8 cellular contexts compared by ENCODE assay signal in the genomic region with DNA sequence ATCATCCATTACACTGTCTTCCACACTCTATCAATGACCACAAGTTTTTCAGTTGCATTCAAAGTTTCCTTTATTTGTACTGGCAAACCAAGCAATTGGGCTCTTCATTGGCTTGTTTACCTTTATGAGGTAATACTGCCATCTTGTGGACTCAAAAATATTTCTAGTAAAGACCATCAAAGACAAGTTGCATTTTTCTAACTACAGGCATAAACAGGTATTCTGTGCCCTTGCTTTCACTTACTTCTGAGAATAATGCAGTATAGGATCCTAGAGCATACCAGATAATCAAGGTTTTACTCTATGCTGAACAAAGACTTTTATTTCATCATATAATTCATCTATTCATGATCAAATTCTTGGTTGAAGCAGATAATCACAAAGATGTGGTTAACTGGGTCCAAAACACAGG.
DNase-seq lines count a peak whose midpoint lies in the region; ATAC-seq, FAIRE-seq and TF ChIP-seq lines count a peak whose summit lies in the region.

No MANE protein-coding gene starts in this region.

- H3K36me3 Mint-ChIP-seq in HFFc6 (ENCODE audit: low read depth), result no peaks in the 10 kb centered on the region

- DNase-seq in activated CD4-positive, CD25-positive, alpha-beta regulatory T cell (lab: John Stamatoyannopoulos, UW), result no peak
- DNase-seq in HFFc6 (peak; percentile 73), OCI-M1 (lab: John Stamatoyannopoulos, UW) (peak; percentile 75), endothelial cell of umbilical vein (ENCODE audit: low read depth, low spot score) (peak; percentile 50), pancreas (no peak), activated gamma-delta T cell treated with Interleukin-2 at 50 U/mL for 16 hours (no peak)

- no peaks in the 10 kb centered on the region for H3K36me3 ChIP-seq in endothelial cell of umbilical vein (ENCODE audit: control insufficient read depth in 2 of 2, extremely low read depth in 1 of 2, insufficient read depth in 2 of 2, low read length in 2 of 2)
- H3K36me3 ChIP-seq in pancreas, result no peaks in the 10 kb centered on the region

- H4K20me1 ChIP-seq in endothelial cell of umbilical vein (replicated peaks; ENCODE audit: control insufficient read depth, extremely low read depth, insufficient read depth, low read length), result no peaks in the 10 kb centered on the region

- H3K4me1 Mint-ChIP-seq in HFFc6 (ENCODE audit: low read depth), result no peaks in the 10 kb centered on the region

- no peaks in the 10 kb centered on the region for H3K4me1 ChIP-seq in endothelial cell of umbilical vein (ENCODE audit: control insufficient read depth, extremely low read depth, insufficient read depth, low read length)
- no peaks in the 10 kb centered on the region for H3K4me1 ChIP-seq in pancreas

- ATAC-seq in activated CD4-positive, CD25-positive, alpha-beta regulatory T cell treated with anti-CD3 and anti-CD28 coated beads, Interleukin-2, amount 50 U/mL, for 24 hours, result peak; percentile 35 to 53
- ATAC-seq in pancreas, result peak; percentile 48 to 82 (median 74)
- ATAC-seq in HG02623 (IDR thresholded peaks at IDR 0.05; ENCODE audit: unreplicated experiment), result no peak

- no peak overlapping the region for H2AFZ ChIP-seq in endothelial cell of umbilical vein (ENCODE audit: low read depth, low read length)

- POLR2A ChIA-PET in endothelial cell of umbilical vein (lab: Charles Lee), result no interaction called here

- no peak for TF ChIP-seq POLR2A in endothelial cell of umbilical vein (IDR thresholded peaks at IDR 0.05; ENCODE audit: low read depth, low read length)

- TF ChIP-seq CTCF in HFFc6 (IDR thresholded peaks at IDR 0.05) (peak; percentile 86), endothelial cell of umbilical vein (IDR thresholded peaks at IDR 0.05; ENCODE audit: extremely low read depth in 1 of 2, insufficient read depth in 1 of 2, low read depth in 1 of 2, low read length in 2 of 2) (peak; percentile 24), pancreas (IDR thresholded peaks at IDR 0.05) (peak; percentile 20 to 48 (median 30))

- CTCF ChIA-PET in endothelial cell of umbilical vein (lab: Charles Lee), result interaction anchor here (0.7 to 1.6 kb wide), 14 partner anchors 12 to 1987 kb away, joined by 3 to 7 read pairs (median 3); no protein-coding TSS in a partner anchor

- FAIRE-seq in endothelial cell of umbilical vein (lab: Jason Lieb, UNC) (peak; percentile 57), pancreas (lab: Jason Lieb, UNC) (no peak)

- no peak overlapping the region for H3K9ac ChIP-seq in endothelial cell of umbilical vein (replicated peaks; ENCODE audit: extremely low read depth, insufficient read depth, low read length)

- no peaks in the 10 kb centered on the region for H3K9me1 ChIP-seq in endothelial cell of umbilical vein (replicated peaks; ENCODE audit: control insufficient read depth, extremely low read depth, insufficient read depth, low read length)

- no TSS peak for BruUV-seq in endothelial cell of umbilical vein (replicated peaks; lab: Mats Ljungman, UMichigan)

- no peak overlapping the region for H3K4me3 Mint-ChIP-seq in HFFc6

- no peak overlapping the region for H3K4me3 ChIP-seq in endothelial cell of umbilical vein (replicated peaks in 1 of 3; ENCODE audit: insufficient read depth in 1 of 3, low read depth in 1 of 3, low read length in 3 of 3)
- H3K4me3 ChIP-seq in pancreas, result no peak overlapping the region

- no peak overlapping the region for H3K27ac Mint-ChIP-seq in HFFc6

- no peaks in the 10 kb centered on the region for H3K9me3 Mint-ChIP-seq in HFFc6

- H3K4me2 ChIP-seq in endothelial cell of umbilical vein (ENCODE audit: insufficient read depth, low read length), result no peak overlapping the region

- no peaks in the 10 kb centered on the region for H3K27me3 Mint-ChIP-seq in HFFc6 (ENCODE audit: insufficient read depth)

- H3K27ac ChIP-seq in endothelial cell of umbilical vein (ENCODE audit: insufficient read depth, low read depth, low read length), result no peak overlapping the region
- H3K27ac ChIP-seq in pancreas, result no peak overlapping the region

- dilution Hi-C loops in endothelial cell of umbilical vein (cut with MboI; ENCODE audit: extremely low pct_ligation_motif_present, low sequenced_read_pairs), result no loop called here

- H3K9me3 ChIP-seq in endothelial cell of umbilical vein (replicated peaks; ENCODE audit: control insufficient read depth, insufficient read depth, low read length), result no peaks in the 10 kb centered on the region
- H3K9me3 ChIP-seq in pancreas, result no peaks in the 10 kb centered on the region

- intact Hi-C loops in endothelial cell of umbilical vein (cut with micrococcal nuclease) (loop anchor here (1.0 to 10.0 kb wide), 8 partner anchors 114 to 1606 kb away; partner anchors contain the start of gene NR2F1-AS1), pancreas (cut with DNase I) (no loop called here)

- H3K27me3 ChIP-seq in endothelial cell of umbilical vein (ENCODE audit: control insufficient read depth in 2 of 2, insufficient read depth in 2 of 2, low read length in 2 of 2) (no peaks in the 10 kb centered on the region), pancreas (no peaks in the 10 kb centered on the region)

- no peaks in the 10 kb centered on the region for H3K79me2 ChIP-seq in endothelial cell of umbilical vein (ENCODE audit: control insufficient read depth, insufficient read depth, low read length)

TF ChIP-seq in endothelial cell of umbilical vein, 7 proteins besides CTCF, POLR2A, EP300 and RAD21:
- TF ChIP-seq, protein P1, sequence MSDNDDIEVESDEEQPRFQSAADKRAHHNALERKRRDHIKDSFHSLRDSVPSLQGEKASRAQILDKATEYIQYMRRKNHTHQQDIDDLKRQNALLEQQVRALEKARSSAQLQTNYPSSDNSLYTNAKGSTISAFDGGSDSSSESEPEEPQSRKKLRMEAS (IDR thresholded peaks at IDR 0.05; ENCODE audit: insufficient read depth, insufficient read length), result no peak
- no peak for TF ChIP-seq MYC (IDR thresholded peaks at IDR 0.05; ENCODE audit: low read depth, low read length)
- TF ChIP-seq GATA2 (IDR thresholded peaks at IDR 0.05; ENCODE audit: insufficient read depth, insufficient read length, low read depth, low read length), result no peak
- no peak for TF ChIP-seq JUN (IDR thresholded peaks at IDR 0.05; ENCODE audit: borderline replicate concordance, insufficient read depth, insufficient read length, low read depth)
- TF ChIP-seq POLR2AphosphoS5 (IDR thresholded peaks at IDR 0.05; ENCODE audit: insufficient read depth, low read depth, low read length), result no peak
- TF ChIP-seq EZH2 (IDR thresholded peaks at IDR 0.05; ENCODE audit: borderline replicate concordance, low read depth, low read length, severe bottlenecking), result no peak
- no peak for TF ChIP-seq FOS (IDR thresholded peaks at IDR 0.05; ENCODE audit: borderline replicate concordance, insufficient read depth, low read length)
TF ChIP-seq in endothelial cell of umbilical vein: peak in this region for 0.

Comparison
In these comparisons a context has a peak if more than half of its experiments do, and no peak if none do; other contexts are left out.
1. DNase-seq: peak in HFFc6 (single experiment), OCI-M1 (single experiment) and endothelial cell of umbilical vein (single experiment); none in activated CD4-positive, CD25-positive, alpha-beta regulatory T cell (0 of 4), pancreas (0 of 6) and activated gamma-delta T cell treated with Interleukin-2 at 50 U/mL for 16 hours (single experiment).
2. CTCF ChIP-seq: peak in every context shown above with its lines; median percentile 86 in HFFc6; 30 in pancreas; 24 in endothelial cell of umbilical vein.